In genomic region chr22:26573026-26573662, GRCh38 we compare ENCODE assay signal across 12 cellular contexts. TPM values are rescaled to one million over a fixed set of nuclear protein-coding genes. Genes with fewer than 3 reads are reported as not detected.
A peak's percentile ranks its signal among the peaks of the same experiment; 100 is the strongest.
DNase-seq lines count a peak whose midpoint lies in the region; ATAC-seq and TF ChIP-seq lines count a peak whose summit lies in the region.
"Had no signal": no experiment of that assay in that cellular context is flagged by ENCODE, and none has a peak within 500 bp of the region (broad histone marks: within the 10 kb centered on the region; RNA-seq: fewer than 3 reads in every experiment).

No MANE protein-coding gene starts in this region.

- POLR2A ChIA-PET in activated CD4-positive, alpha-beta memory T cell treated with anti-CD3 and anti-CD28 coated beads for 36 hours (lab: Charles Lee), result no interaction called here

- H3K36me3 Mint-ChIP-seq in natural killer cell treated with Interleukin-12 subunit alpha and Interleukin-12 subunit beta and Interleukin-15 and Interleukin-18, amount 100 ng/mL, for 72 hours, result peaks cover 6% of the 10 kb centered on the region
- H3K36me3 Mint-ChIP-seq in activated CD4-positive, alpha-beta memory T cell treated with anti-CD3 and anti-CD28 coated beads for 36 hours, result peaks cover 3% of the 10 kb centered on the region

- H4K20me1 ChIP-seq in fibroblast of lung (ENCODE audit: control insufficient read depth, extremely low read depth, insufficient read depth, low read length), result no peaks in the 10 kb centered on the region

- H3K27ac Mint-ChIP-seq in natural killer cell treated with Interleukin-12 subunit alpha and Interleukin-12 subunit beta and Interleukin-15 and Interleukin-18, amount 100 ng/mL, for 72 hours, result peak overlapping the region; percentile 75 to 96
- H3K27ac Mint-ChIP-seq in activated CD4-positive, alpha-beta memory T cell treated with anti-CD3 and anti-CD28 coated beads for 36 hours, result no peak overlapping the region
- H3K27ac Mint-ChIP-seq: nephron progenitor cell had no signal

- H3K9me3 Mint-ChIP-seq in natural killer cell treated with Interleukin-12 subunit alpha and Interleukin-12 subunit beta and Interleukin-15 and Interleukin-18, amount 100 ng/mL, for 72 hours, result no peaks in the 10 kb centered on the region
- H3K9me3 Mint-ChIP-seq in activated CD4-positive, alpha-beta memory T cell treated with anti-CD3 and anti-CD28 coated beads for 36 hours, result no peaks in the 10 kb centered on the region
- H3K9me3 Mint-ChIP-seq: nephron progenitor cell had no signal

- H3K9me3 ChIP-seq in fibroblast of lung (ENCODE audit: control insufficient read depth, insufficient read depth, low read depth, low read length), result no peaks in the 10 kb centered on the region

- no peaks in the 10 kb centered on the region for H3K27me3 ChIP-seq in fibroblast of lung (ENCODE audit: control insufficient read depth, insufficient read depth, low read length)

- peak; percentile 72 to 85 for ATAC-seq in natural killer cell treated with Interleukin-12 subunit alpha and Interleukin-12 subunit beta and Interleukin-15 and Interleukin-18, amount 100 ng/mL, for 72 hours
- no peak for ATAC-seq in HG02981 (IDR thresholded peaks at IDR 0.05; ENCODE audit: unreplicated experiment)

- in situ Hi-C loops in GM13976 (cut with MboI; ENCODE audit: low sequenced_read_pairs, unreplicated experiment), result no loop called here

- CTCF ChIA-PET in activated CD4-positive, alpha-beta memory T cell treated with anti-CD3 and anti-CD28 coated beads for 36 hours (lab: Charles Lee), result no interaction called here

- no peak overlapping the region for H3K4me3 ChIP-seq in fibroblast of lung (replicated peaks in 1 of 4; ENCODE audit: control extremely low read depth in 1 of 4, insufficient read depth in 1 of 4, low read depth in 3 of 4, low read length in 4 of 4)

- H3K79me2 ChIP-seq in fibroblast of lung (ENCODE audit: control insufficient read depth, insufficient read depth, low read length), result peaks cover 1% of the 10 kb centered on the region

- peak; percentile 88 for DNase-seq in CD1c-positive myeloid dendritic cell (ENCODE audit: extremely low spot score)
- DNase-seq in OCI-M1 (lab: John Stamatoyannopoulos, UW), result peak; percentile 61
- DNase-seq in fibroblast of lung (ENCODE audit: low read depth in 2 of 2), result peak; percentile 21 to 56
- DNase-seq in natural killer cell treated with Interleukin-12 subunit alpha and Interleukin-12 subunit beta and Interleukin-15 and Interleukin-18, amount 100 ng/mL, for 72 hours (ENCODE audit: low spot score), result peak; percentile 60
- DNase-seq in GM13976 (ENCODE audit: low spot score), result no peak
- DNase-seq in activated CD4-positive, alpha-beta memory T cell treated with anti-CD3 and anti-CD28 coated beads for 36 hours, result no peak
- DNase-seq in glomerular visceral epithelial cell (ENCODE audit: extremely low spot score), result no peak
- DNase-seq: DND-41, nephron progenitor cell, T-helper 2 cell had no signal

- H3K27ac ChIP-seq in fibroblast of lung (ENCODE audit: insufficient read depth, low read length), result no peak overlapping the region

- H3K9ac ChIP-seq in fibroblast of lung (ENCODE audit: insufficient read depth, low read length), result no peak overlapping the region

- H3K4me2 ChIP-seq in fibroblast of lung (ENCODE audit: extremely low read depth, insufficient read depth, low read length), result no peak overlapping the region

- peak overlapping the region; percentile 49 for H3K4me3 Mint-ChIP-seq in natural killer cell treated with Interleukin-12 subunit alpha and Interleukin-12 subunit beta and Interleukin-15 and Interleukin-18, amount 100 ng/mL, for 72 hours
- no peak overlapping the region for H3K4me3 Mint-ChIP-seq in activated CD4-positive, alpha-beta memory T cell treated with anti-CD3 and anti-CD28 coated beads for 36 hours
- H3K4me3 Mint-ChIP-seq: nephron progenitor cell had no signal

- H3K4me1 ChIP-seq in fibroblast of lung (ENCODE audit: control insufficient read depth, extremely low read depth, insufficient read depth, low read length), result no peaks in the 10 kb centered on the region

- no peaks in the 10 kb centered on the region for H3K27me3 Mint-ChIP-seq in natural killer cell treated with Interleukin-12 subunit alpha and Interleukin-12 subunit beta and Interleukin-15 and Interleukin-18, amount 100 ng/mL, for 72 hours
- H3K27me3 Mint-ChIP-seq in activated CD4-positive, alpha-beta memory T cell treated with anti-CD3 and anti-CD28 coated beads for 36 hours, result no peaks in the 10 kb centered on the region

- peaks cover 71 to 72% of the 10 kb centered on the region in 2 donors for H3K4me1 Mint-ChIP-seq in natural killer cell treated with Interleukin-12 subunit alpha and Interleukin-12 subunit beta and Interleukin-15 and Interleukin-18, amount 100 ng/mL, for 72 hours (ENCODE audit: low read depth in 2 of 2)
- peaks cover 20% of the 10 kb centered on the region for H3K4me1 Mint-ChIP-seq in activated CD4-positive, alpha-beta memory T cell treated with anti-CD3 and anti-CD28 coated beads for 36 hours (ENCODE audit: low read depth)

- intact Hi-C loops in activated CD4-positive, alpha-beta memory T cell treated with anti-CD3 and anti-CD28 coated beads for 36 hours (cut with micrococcal nuclease), result no loop called here

- no peaks in the 10 kb centered on the region for H3K36me3 ChIP-seq in fibroblast of lung (ENCODE audit: control insufficient read depth, insufficient read depth, low read length)

- H2AFZ ChIP-seq in fibroblast of lung (ENCODE audit: low read length), result no peak overlapping the region

- TF ChIP-seq CTCF in fibroblast of lung (conservative IDR thresholded peaks at IDR 0.05 in 1 of 2, IDR thresholded peaks at IDR 0.05 in 1 of 2; ENCODE audit: low read depth in 1 of 2, low read length in 2 of 2) (no peak), GM13976 (IDR thresholded peaks at IDR 0.05; ENCODE audit: borderline replicate concordance, control extremely low read depth, extremely low read depth, insufficient read depth, missing control alignments) (no peak)

RNA-seq across cellular contexts. Expression of gene TPST2, which starts 16.8 kb away (rescaled TPM):
- 17.7 and 35.0 TPM in 2 replicates for total RNA-seq in fibroblast of lung
- polyA plus RNA-seq in fibroblast of lung, result 26.1 and 32.5 TPM in 2 replicates
- 22.2 and 24.2 TPM in 2 replicates for polyA plus RNA-seq in fibroblast of lung (2012)
- polyA minus RNA-seq in fibroblast of lung (ENCODE audit: low replicate concordance), result 51.5 and 51.6 TPM in 2 replicates
- total RNA-seq in natural killer cell treated with Interleukin-12 subunit alpha and Interleukin-12 subunit beta and Interleukin-15 and Interleukin-18, amount 100 ng/mL, for 72 hours, result 10 to 100 TPM; 43.1 to 43.6 TPM
- 10 to 100 TPM; 27.9 to 31.2 TPM for total RNA-seq in activated CD4-positive, alpha-beta memory T cell treated with anti-CD3 and anti-CD28 coated beads for 36 hours

RNA-seq across cellular contexts. Expression of gene CRYBB1, which starts 44.7 kb away (rescaled TPM):
- total RNA-seq in fibroblast of lung, result not detected in 2 replicates
- polyA plus RNA-seq in fibroblast of lung, result not detected in 2 replicates
- polyA plus RNA-seq in fibroblast of lung (2012), result not detected in 2 replicates
- polyA minus RNA-seq in fibroblast of lung (ENCODE audit: low replicate concordance), result not detected in 2 replicates
- total RNA-seq in natural killer cell treated with Interleukin-12 subunit alpha and Interleukin-12 subunit beta and Interleukin-15 and Interleukin-18, amount 100 ng/mL, for 72 hours, result not detected
- total RNA-seq in activated CD4-positive, alpha-beta memory T cell treated with anti-CD3 and anti-CD28 coated beads for 36 hours, result under 1 TPM in 1 of 2 experiments, not detected in 1; 0.48 TPM
- total RNA-seq: M059J had no signal

RNA-seq across cellular contexts. Expression of gene CRYBA4, which starts 48.6 kb away (rescaled TPM):
- not detected in 2 replicates for total RNA-seq in fibroblast of lung
- not detected in 2 replicates for polyA plus RNA-seq in fibroblast of lung
- not detected in 2 replicates for polyA plus RNA-seq in fibroblast of lung (2012)
- not detected in 2 replicates for polyA minus RNA-seq in fibroblast of lung (ENCODE audit: low replicate concordance)
- not detected for total RNA-seq in natural killer cell treated with Interleukin-12 subunit alpha and Interleukin-12 subunit beta and Interleukin-15 and Interleukin-18, amount 100 ng/mL, for 72 hours
- under 1 TPM in 1 of 2 experiments, not detected in 1; 0.36 TPM for total RNA-seq in activated CD4-positive, alpha-beta memory T cell treated with anti-CD3 and anti-CD28 coated beads for 36 hours
- total RNA-seq: M059J had no signal

Comparison
In these comparisons a context has a peak if more than half of its experiments do, and no peak if none do; other contexts are left out.
1. DNase-seq: peak in CD1c-positive myeloid dendritic cell (single experiment), OCI-M1 (single experiment), fibroblast of lung (2 of 2) and natural killer cell treated with Interleukin-12 subunit alpha and Interleukin-12 subunit beta and Interleukin-15 and Interleukin-18, amount 100 ng/mL, for 72 hours (single experiment); none in GM13976 (single experiment), activated CD4-positive, alpha-beta memory T cell treated with anti-CD3 and anti-CD28 coated beads for 36 hours (single experiment) and glomerular visceral epithelial cell (single experiment).